Comparison of ENCODE assay signal across 19 cellular contexts in the genomic region with DNA sequence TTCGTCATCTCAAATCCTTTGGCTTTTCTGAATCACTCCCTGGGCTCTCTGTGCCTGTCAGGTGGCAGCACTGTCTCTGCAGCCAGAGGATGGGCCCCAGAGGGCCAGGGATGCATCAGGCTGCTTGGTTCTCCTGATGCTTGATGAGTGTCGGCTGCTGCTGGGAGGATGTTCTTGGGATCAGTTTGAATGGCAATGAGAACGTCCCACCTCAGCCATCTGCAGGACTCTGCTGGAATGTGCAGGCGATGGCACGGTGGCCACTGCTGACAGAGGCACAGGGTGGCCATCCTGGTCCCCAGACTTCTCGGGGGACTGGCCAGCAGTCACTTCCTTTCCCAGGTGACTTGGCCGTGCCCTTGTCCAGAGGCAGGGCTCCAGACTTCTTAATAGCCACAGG.
DNase-seq lines count a peak whose midpoint lies in the region; ATAC-seq and TF ChIP-seq lines count a peak whose summit lies in the region.
"Had no signal": no experiment of that assay in that cellular context is flagged by ENCODE, and none has a peak within 500 bp of the region (broad histone marks: within the 10 kb centered on the region; RNA-seq: fewer than 3 reads in every experiment).

No MANE protein-coding gene starts in this region.

- TF ChIP-seq CTCF in OCI-LY3 (IDR thresholded peaks at IDR 0.05; ENCODE audit: low read depth, low read length): no peak

- peak overlapping the region; percentile 99 for H3K27ac ChIP-seq in OCI-LY3 (ENCODE audit: low read length)
- H3K27ac ChIP-seq: brain microvascular endothelial cell, psoas muscle had no signal

- peak overlapping the region; percentile 43 for H3K27ac Mint-ChIP-seq in activated naive CD4-positive, alpha-beta T cell treated with anti-CD3 and anti-CD28 coated beads, Interleukin-2, amount 10 ng/mL, durations not matched to agents 7 days and 5 days
- peak overlapping the region; percentile 89 for H3K27ac Mint-ChIP-seq in dendritic cell treated with granulocyte-macrophage colony-stimulating factor and Interleukin-4, amounts not matched to agents 40 ng/mL and 50 ng/mL, for 4 days
- H3K27ac Mint-ChIP-seq in stimulated activated naive CD8-positive, alpha-beta T cell treated with anti-CD3 and anti-CD28 coated beads, Interleukin-15, Interleukin-2, amounts not matched to agents 100 ng/mL and 50 ng/mL, for 24 hours: peak overlapping the region; percentile 88
- H3K27ac Mint-ChIP-seq: nephron progenitor cell, WTC11 had no signal

- no peaks in the 10 kb centered on the region for H3K27me3 ChIP-seq in OCI-LY3 (ENCODE audit: low read depth, low read length)
- H3K27me3 ChIP-seq: brain microvascular endothelial cell had no signal

- H3K4me3 ChIP-seq in OCI-LY3 (ENCODE audit: low read length): no peak overlapping the region
- H3K4me3 ChIP-seq: psoas muscle had no signal

- no peak for ATAC-seq in GM19467 (IDR thresholded peaks at IDR 0.05; ENCODE audit: unreplicated experiment)
- ATAC-seq in GM21737 (IDR thresholded peaks at IDR 0.05; ENCODE audit: unreplicated experiment): no peak
- ATAC-seq: psoas muscle, WTC11 had no signal

- H3K4me1 Mint-ChIP-seq in activated naive CD4-positive, alpha-beta T cell treated with anti-CD3 and anti-CD28 coated beads, Interleukin-2, amount 10 ng/mL, durations not matched to agents 7 days and 5 days: peaks cover 68% of the 10 kb centered on the region
- peaks cover 79% of the 10 kb centered on the region for H3K4me1 Mint-ChIP-seq in dendritic cell treated with granulocyte-macrophage colony-stimulating factor and Interleukin-4, amounts not matched to agents 40 ng/mL and 50 ng/mL, for 4 days (ENCODE audit: low read depth)
- peaks cover 69% of the 10 kb centered on the region for H3K4me1 Mint-ChIP-seq in stimulated activated naive CD8-positive, alpha-beta T cell treated with anti-CD3 and anti-CD28 coated beads, Interleukin-15, Interleukin-2, amounts not matched to agents 100 ng/mL and 50 ng/mL, for 24 hours (ENCODE audit: low read depth)
- H3K4me1 Mint-ChIP-seq: WTC11 had no signal

- H3K9ac ChIP-seq in OCI-LY3 (ENCODE audit: low read length): peak overlapping the region; percentile 62; the same call in 1 of the 2 replicates

- H3K27me3 Mint-ChIP-seq in activated naive CD4-positive, alpha-beta T cell treated with anti-CD3 and anti-CD28 coated beads, Interleukin-2, amount 10 ng/mL, durations not matched to agents 7 days and 5 days: no peaks in the 10 kb centered on the region
- H3K27me3 Mint-ChIP-seq in dendritic cell treated with granulocyte-macrophage colony-stimulating factor and Interleukin-4, amounts not matched to agents 40 ng/mL and 50 ng/mL, for 4 days: no peaks in the 10 kb centered on the region
- H3K27me3 Mint-ChIP-seq in stimulated activated naive CD8-positive, alpha-beta T cell treated with anti-CD3 and anti-CD28 coated beads, Interleukin-15, Interleukin-2, amounts not matched to agents 100 ng/mL and 50 ng/mL, for 24 hours: peaks cover 3% of the 10 kb centered on the region
- H3K27me3 Mint-ChIP-seq: activated naive CD8-positive, alpha-beta T cell; CD8-positive, alpha-beta memory T cell had no signal

- H3K4me3 Mint-ChIP-seq in activated naive CD4-positive, alpha-beta T cell treated with anti-CD3 and anti-CD28 coated beads, Interleukin-2, amount 10 ng/mL, durations not matched to agents 7 days and 5 days: no peak overlapping the region
- H3K4me3 Mint-ChIP-seq in dendritic cell treated with granulocyte-macrophage colony-stimulating factor and Interleukin-4, amounts not matched to agents 40 ng/mL and 50 ng/mL, for 4 days: no peak overlapping the region
- H3K4me3 Mint-ChIP-seq in stimulated activated naive CD8-positive, alpha-beta T cell treated with anti-CD3 and anti-CD28 coated beads, Interleukin-15, Interleukin-2, amounts not matched to agents 100 ng/mL and 50 ng/mL, for 24 hours: no peak overlapping the region
- H3K4me3 Mint-ChIP-seq: nephron progenitor cell, WTC11 had no signal

- H3K9me3 Mint-ChIP-seq in activated naive CD4-positive, alpha-beta T cell treated with anti-CD3 and anti-CD28 coated beads, Interleukin-2, amount 10 ng/mL, durations not matched to agents 7 days and 5 days: no peaks in the 10 kb centered on the region
- H3K9me3 Mint-ChIP-seq in dendritic cell treated with granulocyte-macrophage colony-stimulating factor and Interleukin-4, amounts not matched to agents 40 ng/mL and 50 ng/mL, for 4 days: no peaks in the 10 kb centered on the region
- H3K9me3 Mint-ChIP-seq in stimulated activated naive CD8-positive, alpha-beta T cell treated with anti-CD3 and anti-CD28 coated beads, Interleukin-15, Interleukin-2, amounts not matched to agents 100 ng/mL and 50 ng/mL, for 24 hours: no peaks in the 10 kb centered on the region
- H3K9me3 Mint-ChIP-seq: CD8-positive, alpha-beta memory T cell; nephron progenitor cell had no signal

- intact Hi-C loops in dendritic cell treated with granulocyte-macrophage colony-stimulating factor and Interleukin-4, amounts not matched to agents 40 ng/mL and 50 ng/mL, for 4 days (cut with micrococcal nuclease): no loop called here

- CTCF ChIA-PET in activated naive CD4-positive, alpha-beta T cell treated with anti-CD3 and anti-CD28 coated beads, Interleukin-2, amount 10 ng/mL, durations not matched to agents 7 days and 5 days (lab: Charles Lee): interaction anchor here (1.0 to 2.8 kb wide), 3 partner anchors 21 to 49 kb away, joined by 3 to 9 read pairs (median 4); no protein-coding TSS in a partner anchor

- H2AFZ ChIP-seq in OCI-LY3 (ENCODE audit: low read depth, low read length): no peak overlapping the region

- no peaks in the 10 kb centered on the region for H4K20me1 ChIP-seq in OCI-LY3 (ENCODE audit: insufficient read depth, low read length)

- peaks cover 23% of the 10 kb centered on the region for H3K36me3 Mint-ChIP-seq in activated naive CD4-positive, alpha-beta T cell treated with anti-CD3 and anti-CD28 coated beads, Interleukin-2, amount 10 ng/mL, durations not matched to agents 7 days and 5 days
- no peaks in the 10 kb centered on the region for H3K36me3 Mint-ChIP-seq in dendritic cell treated with granulocyte-macrophage colony-stimulating factor and Interleukin-4, amounts not matched to agents 40 ng/mL and 50 ng/mL, for 4 days (ENCODE audit: low read depth)
- peaks cover 7% of the 10 kb centered on the region for H3K36me3 Mint-ChIP-seq in stimulated activated naive CD8-positive, alpha-beta T cell treated with anti-CD3 and anti-CD28 coated beads, Interleukin-15, Interleukin-2, amounts not matched to agents 100 ng/mL and 50 ng/mL, for 24 hours (ENCODE audit: low read depth)
- H3K36me3 Mint-ChIP-seq: WTC11 had no signal

- H3K4me1 ChIP-seq in OCI-LY3 (ENCODE audit: low read length): peaks cover 86% of the 10 kb centered on the region
- H3K4me1 ChIP-seq: psoas muscle had no signal

- no peak for DNase-seq in activated naive CD4-positive, alpha-beta T cell treated with anti-CD3 and anti-CD28 coated beads, Interleukin-2, amount 10 ng/mL, durations not matched to agents 7 days and 5 days
- DNase-seq in activated naive CD4-positive, alpha-beta T cell treated with anti-CD3 and anti-CD28 coated beads, Interleukin-2, amount 50 U/mL, for 16 hours: no peak
- no peak for DNase-seq in CD1c-positive myeloid dendritic cell (ENCODE audit: extremely low spot score)
- DNase-seq: brain microvascular endothelial cell; CD8-positive, alpha-beta memory T cell; IMR-90; NCI-H2171 treated with DMSO at 0.1 percent for 48 hours; NCI-H69; nephron progenitor cell; psoas muscle; SHP77 treated with DMSO at 0.1 percent for 48 hours; stimulated activated CD4-positive, alpha-beta T cell treated with anti-CD3 and anti-CD28 coated beads, Interleukin-4, amount 100 ng/mL, for 4 hours had no signal

- H3K4me2 ChIP-seq in OCI-LY3 (ENCODE audit: low read length): peak overlapping the region; percentile 38; the same call in 1 of the 2 replicates

- no peaks in the 10 kb centered on the region for H3K36me3 ChIP-seq in OCI-LY3 (replicated peaks; ENCODE audit: low read depth, low read length)
- H3K36me3 ChIP-seq: brain microvascular endothelial cell had no signal

- H3K79me2 ChIP-seq in OCI-LY3 (ENCODE audit: low read length): no peaks in the 10 kb centered on the region

- no peaks in the 10 kb centered on the region for H3K9me3 ChIP-seq in OCI-LY3 (ENCODE audit: insufficient read depth, low read length)
- H3K9me3 ChIP-seq: psoas muscle had no signal
